11 cellular contexts compared by ENCODE assay signal in genomic region chr16:70714526-70715112, GRCh38. TPM values are rescaled to one million over a fixed set of nuclear protein-coding genes. Genes with fewer than 3 reads are reported as not detected.
A peak's percentile ranks its signal among the peaks of the same experiment; 100 is the strongest.
DNase-seq lines count a peak whose midpoint lies in the region; ATAC-seq and TF ChIP-seq lines count a peak whose summit lies in the region.
"Had no signal": no experiment of that assay in that cellular context is flagged by ENCODE, and none has a peak within 500 bp of the region (broad histone marks: within the 10 kb centered on the region; RNA-seq: fewer than 3 reads in every experiment).

No MANE protein-coding gene starts in this region.

- H3K36me3 Mint-ChIP-seq in chondrocyte (ENCODE audit: low read depth): peaks cover 5% of the 10 kb centered on the region

- no peak overlapping the region for H3K4ac ChIP-seq in mesendoderm (ENCODE audit: low read depth, low read length)

- H3K9ac ChIP-seq in PC-3 (ENCODE audit: low read length) (peak overlapping the region; percentile 78), mesendoderm (ENCODE audit: low read length) (no peak overlapping the region)

- H3K4me1 ChIP-seq in PC-3 (ENCODE audit: insufficient read depth, low read length) (peaks cover 26% of the 10 kb centered on the region), mesendoderm (ENCODE audit: control insufficient read depth, low read depth, low read length) (peaks cover 4% of the 10 kb centered on the region)

- H3K27me3 ChIP-seq in PC-3 (ENCODE audit: low read length) (no peaks in the 10 kb centered on the region), mesendoderm (ENCODE audit: insufficient read depth, low read length, poor library complexity) (no peaks in the 10 kb centered on the region)
- H3K27me3 ChIP-seq: neutrophil had no signal

- H4K20me1 ChIP-seq in PC-3 (ENCODE audit: low read length): no peaks in the 10 kb centered on the region

- ATAC-seq in PC-3 (no peak), left colon (no peak), GM21367 (IDR thresholded peaks at IDR 0.05; ENCODE audit: unreplicated experiment) (no peak), HG03457 (IDR thresholded peaks at IDR 0.05; ENCODE audit: unreplicated experiment) (no peak)

- H3K9me2 ChIP-seq in PC-3 (replicated peaks; ENCODE audit: low read length): no peaks in the 10 kb centered on the region

- H3K56ac ChIP-seq in mesendoderm (ENCODE audit: low read length): peak overlapping the region; percentile 3

- no peaks in the 10 kb centered on the region for H3F3A ChIP-seq in PC-3 (ENCODE audit: low read length, unreplicated experiment)

- H2BK5ac ChIP-seq in mesendoderm (ENCODE audit: low read length): no peak overlapping the region

- intact Hi-C loops in PC-3 (cut with micrococcal nuclease) (loop anchor here (1.0 to 2.0 kb wide), 2 partner anchors 32 to 56 kb away; no protein-coding TSS in a partner anchor), left colon (cut with DNase I, micrococcal nuclease) (no loop called here)

- no peak overlapping the region for H2BK15ac ChIP-seq in mesendoderm (replicated peaks; ENCODE audit: low read depth)

- no peak overlapping the region for H2AK5ac ChIP-seq in mesendoderm (ENCODE audit: low read length)

- no peaks in the 10 kb centered on the region for H3K9me3 ChIP-seq in PC-3 (ENCODE audit: low read length)
- H3K9me3 ChIP-seq: neutrophil had no signal

- H3K9me3 Mint-ChIP-seq in chondrocyte (ENCODE audit: low read depth): peaks cover 5% of the 10 kb centered on the region

- H3K18ac ChIP-seq in mesendoderm (ENCODE audit: low read length): no peak overlapping the region

- H2AFZ ChIP-seq in PC-3 (ENCODE audit: low read length): no peak overlapping the region

- H3K4me1 Mint-ChIP-seq in chondrocyte (ENCODE audit: low read depth): peaks cover 67% of the 10 kb centered on the region

- POLR2A ChIA-PET in PC-3 (lab: Charles Lee; ENCODE audit: unreplicated experiment): no interaction called here

- H3K4me3 ChIP-seq in PC-3 (ENCODE audit: low read length) (peak overlapping the region; percentile 41; the same call in 1 of the 2 replicates), mesendoderm (ENCODE audit: low read length) (no peak overlapping the region)

- no peaks in the 10 kb centered on the region for H3K27me3 Mint-ChIP-seq in chondrocyte (ENCODE audit: low read depth)

- H3K79me2 ChIP-seq in PC-3 (ENCODE audit: low read length) (no peaks in the 10 kb centered on the region), mesendoderm (ENCODE audit: control insufficient read depth, insufficient read depth, low read length) (no peaks in the 10 kb centered on the region)

- peak overlapping the region; percentile 100 for H3K27ac Mint-ChIP-seq in chondrocyte (ENCODE audit: unreplicated experiment)

- H3K27ac ChIP-seq in PC-3 (ENCODE audit: low read length) (peak overlapping the region; percentile 92), mesendoderm (ENCODE audit: low read depth, low read length) (no peak overlapping the region), temporal lobe (ENCODE audit: low read depth, low read length) (peak overlapping the region; percentile 84)
- H3K27ac ChIP-seq: neutrophil had no signal

- CTCF ChIA-PET in PC-3 (lab: Charles Lee): no interaction called here

- TF ChIP-seq CTCF in PC-3 (conservative IDR thresholded peaks at IDR 0.05; ENCODE audit: low read depth, low read length) (no peak), chondrocyte (IDR thresholded peaks at IDR 0.05) (no peak)

- H3K4me3 Mint-ChIP-seq in chondrocyte (ENCODE audit: unreplicated experiment): no peak overlapping the region

- no peaks in the 10 kb centered on the region for H3K79me1 ChIP-seq in mesendoderm (ENCODE audit: low read length)

- DNase-seq in PC-3 (no peak), chondrocyte (ENCODE audit: low spot score) (peak; percentile 87), mesendoderm (no peak), left colon (no peak)
- DNase-seq in stimulated activated naive CD4-positive, alpha-beta T cell (lab: John Stamatoyannopoulos, UW): no peak
- DNase-seq: activated CD8-positive, alpha-beta memory T cell treated with anti-CD3 and anti-CD28 coated beads for 24 hours; NCI-H1930 had no signal

- no peak overlapping the region for H4K5ac ChIP-seq in mesendoderm (ENCODE audit: low read length)

- TSS peak; percentile 16 for BruUV-seq in PC-3 (replicated peaks; lab: Mats Ljungman, UMichigan)

- no peak overlapping the region for H2BK120ac ChIP-seq in mesendoderm (ENCODE audit: low read depth, low read length)

- no peak overlapping the region for H4K8ac ChIP-seq in mesendoderm (ENCODE audit: low read depth, low read length)

- peak overlapping the region; percentile 81 for H3K4me2 ChIP-seq in PC-3 (ENCODE audit: low read length)
- no peak overlapping the region for H3K4me2 ChIP-seq in mesendoderm (ENCODE audit: low read length)

- H3K23ac ChIP-seq in mesendoderm (ENCODE audit: low read length): no peak overlapping the region

- WGBS in mesendoderm (ENCODE audit: extremely low coverage, insufficient coverage, low lambda C conversion rate): no CpG with 5 or more reads among the region's 10 CpGs

- H3K36me3 ChIP-seq in PC-3 (ENCODE audit: low read depth, low read length) (no peaks in the 10 kb centered on the region), mesendoderm (ENCODE audit: control insufficient read depth, insufficient read depth, low read length) (no peaks in the 10 kb centered on the region)

RNA-seq across cellular contexts. Expression of gene MTSS2, which starts 28.8 kb away (rescaled TPM):
- 18.7 and 39.2 TPM in 2 replicates for total RNA-seq in PC-3 (2014; rRNA removed)
- 243 to 296 TPM (median 282 TPM) in 3 replicates for total RNA-seq in chondrocyte
- polyA plus RNA-seq in mesendoderm (2013, experiment 1 of 2): 43.1 TPM
- 46.9 TPM for polyA plus RNA-seq in mesendoderm (2013, experiment 2 of 2)
- 45.5 TPM for total RNA-seq in temporal lobe
- total RNA-seq in left colon: 10 to 100 TPM; 21.5 to 28.3 TPM
